ENCODE assay signal across 8 cellular contexts in the genomic region with DNA sequence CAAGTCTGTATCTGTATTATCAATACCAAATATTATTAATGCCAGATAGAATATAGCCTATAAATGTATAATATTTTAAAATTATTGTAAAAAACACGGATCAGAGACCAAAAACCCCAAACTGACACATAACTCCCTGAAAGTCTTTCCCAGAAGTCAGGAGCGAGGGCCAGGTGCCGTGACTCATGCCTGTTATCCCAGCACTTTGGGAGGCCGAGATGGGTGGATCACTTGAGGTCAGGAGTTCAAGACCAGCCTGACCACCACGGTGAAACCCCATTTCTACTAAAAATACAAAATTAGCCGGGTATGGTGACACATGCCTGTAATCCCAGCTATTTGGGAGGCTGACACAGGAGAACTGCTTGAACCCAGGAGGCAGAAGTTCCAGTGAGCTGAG. TPM values are rescaled to one million over a fixed set of nuclear protein-coding genes. Genes with fewer than 3 reads are reported as not detected.
A peak's percentile ranks its signal among the peaks of the same experiment; 100 is the strongest.
DNase-seq lines count a peak whose midpoint lies in the region; ATAC-seq and TF ChIP-seq lines count a peak whose summit lies in the region.
"Not testable (repeated sequence)": the region's sequence is repeated elsewhere in the genome, so short reads cannot be mapped to it uniquely, and the experiment has no call there.

No MANE protein-coding gene starts in this region.

- POLR2A ChIA-PET in AG04450 (lab: Yijun Ruan, JAX) = interaction anchor here (0.6 to 1.2 kb wide), 3 partner anchors 27 to 39 kb away, joined by 3 to 6 read pairs (median 3); partner anchors contain the start of genes ADAM17 and YWHAQ
- POLR2A ChIA-PET in IMR-90 (lab: Charles Lee; ENCODE audit: unreplicated experiment) = interaction anchor here (0.6 kb wide), 1 partner anchor 17 kb away, joined by 4 read pairs; no protein-coding TSS in a partner anchor
- POLR2A ChIA-PET in activated naive CD8-positive, alpha-beta T cell treated with anti-CD3 and anti-CD28 coated beads, Interleukin-2, amount 10 ng/mL, durations not matched to agents 7 days and 5 days (lab: Charles Lee) = interaction anchor here (0.9 kb wide), 1 partner anchor 35 kb away, joined by 3 read pairs; no protein-coding TSS in a partner anchor

- not testable (repeated sequence) for TF ChIP-seq RAD21 in IMR-90 (IDR thresholded peaks at IDR 0.05; ENCODE audit: low read length)

- H2AK5ac ChIP-seq in IMR-90 (ENCODE audit: low read depth, low read length) = not testable (repeated sequence)

- not testable (repeated sequence) for H3K9me3 ChIP-seq in AG04450 (ENCODE audit: control insufficient read depth, insufficient read depth, low read length); cardiac muscle cell (ENCODE audit: low read depth)
- H3K9me3 ChIP-seq in IMR-90 (ENCODE audit: control insufficient read depth, insufficient read depth, low read length) (peaks cover 12% of the 10 kb centered on the region), stomach (peaks cover 11 to 18% (median 16%) of the 10 kb centered on the region in 4 donors)

- H3K23ac ChIP-seq in IMR-90 (ENCODE audit: low read depth, low read length) = not testable (repeated sequence)

- not testable (repeated sequence) for H3K4ac ChIP-seq in IMR-90 (ENCODE audit: low read depth, low read length)

- not testable (repeated sequence) for BruUV-seq in IMR-90 (replicated peaks; lab: Mats Ljungman, UMichigan)

- H4K8ac ChIP-seq in IMR-90 (ENCODE audit: low read depth in 2 of 2, low read length in 2 of 2) = not testable (repeated sequence)

- not testable (repeated sequence) for H3K9ac ChIP-seq in IMR-90 (ENCODE audit: low read depth, low read length)

- H3K4me3 Mint-ChIP-seq in T-helper 2 cell treated with Interferon-gamma antibody and Interleukin-4, amounts not matched to agents 5 μg/mL and 100 μg/mL, for 36 hours; activated naive CD8-positive, alpha-beta T cell treated with anti-CD3 and anti-CD28 coated beads, Interleukin-2, amount 10 ng/mL, durations not matched to agents 7 days and 5 days: not testable (repeated sequence)

- CTCF ChIA-PET in AG04450 (lab: Charles Lee) = interaction anchor here (0.7 to 1.0 kb wide), 3 partner anchors 39 to 218 kb away, joined by 3 to 5 read pairs (median 3); no protein-coding TSS in a partner anchor
- CTCF ChIA-PET in IMR-90 (lab: Yijun Ruan, JAX) = interaction anchor here (0.6 kb wide), 2 partner anchors 53 to 389 kb away, joined by 3 to 4 read pairs; no protein-coding TSS in a partner anchor

- not testable (repeated sequence) for H2AFZ ChIP-seq in IMR-90 (replicated peaks; ENCODE audit: low read length, poor library complexity)

- TF ChIP-seq POLR2A in IMR-90 (IDR thresholded peaks at IDR 0.05; ENCODE audit: low read depth, low read length); stomach (IDR thresholded peaks at IDR 0.05): not testable (repeated sequence)

- not testable (repeated sequence) for H3K18ac ChIP-seq in IMR-90 (ENCODE audit: low read depth, low read length)

- not testable (repeated sequence) for H3K4me3 ChIP-seq in AG04450 (ENCODE audit: low read depth, low read length); IMR-90 (ENCODE audit: insufficient read depth, low read depth, low read length); cardiac fibroblast (replicated peaks in 1 of 2; ENCODE audit: low read depth in 2 of 2, low read length in 2 of 2); cardiac muscle cell; stomach

- H3K79me1 ChIP-seq in IMR-90 (ENCODE audit: low read depth in 1 of 2, low read length in 2 of 2) = peaks cover 24 to 68% of the 10 kb centered on the region in 2 experiments

- ATAC-seq in IMR-90 (ENCODE audit: low read depth); activated naive CD8-positive, alpha-beta T cell treated with anti-CD3 and anti-CD28 coated beads, Interleukin-2, amount 10 ng/mL, durations not matched to agents 7 days and 5 days (ENCODE audit: low read depth): not testable (repeated sequence)
- ATAC-seq in omental fat pad (ENCODE audit: low FRiP score) = peak; percentile 22

- TF ChIP-seq CTCF in AG04450 (IDR thresholded peaks at IDR 0.05; ENCODE audit: low read depth, low read length); IMR-90 (conservative IDR thresholded peaks at IDR 0.05; ENCODE audit: low read depth, low read length); cardiac fibroblast (IDR thresholded peaks at IDR 0.05; ENCODE audit: low read depth, low read length); cardiac muscle cell (IDR thresholded peaks at IDR 0.05; ENCODE audit: low read depth, low read length); omental fat pad (IDR thresholded peaks at IDR 0.05); stomach (IDR thresholded peaks at IDR 0.05): not testable (repeated sequence)

- H4K91ac ChIP-seq in IMR-90 (ENCODE audit: insufficient read depth, low read depth, low read length) = not testable (repeated sequence)

- peaks cover 19% of the 10 kb centered on the region for H3K9me3 Mint-ChIP-seq in T-helper 2 cell treated with Interferon-gamma antibody and Interleukin-4, amounts not matched to agents 5 μg/mL and 100 μg/mL, for 36 hours
- H3K9me3 Mint-ChIP-seq in activated naive CD8-positive, alpha-beta T cell treated with anti-CD3 and anti-CD28 coated beads, Interleukin-2, amount 10 ng/mL, durations not matched to agents 7 days and 5 days = peaks cover 17% of the 10 kb centered on the region

- H3K27ac ChIP-seq in AG04450 (ENCODE audit: low read depth, low read length) (peak overlapping the region; percentile 59), cardiac muscle cell (peak overlapping the region; percentile 61), stomach (peak overlapping the region in 3 of 5 donors; percentile 4 to 65 (median 35))
- not testable (repeated sequence) for H3K27ac ChIP-seq in IMR-90 (ENCODE audit: insufficient read depth, low read length)

- H3K36me3 ChIP-seq in IMR-90 (ENCODE audit: control insufficient read depth, insufficient read depth, low read length) (peaks cover 20% of the 10 kb centered on the region), cardiac muscle cell (peaks cover 15% of the 10 kb centered on the region), stomach (peaks cover 4 to 45% (median 34%) of the 10 kb centered on the region in 4 donors)

- WGBS in IMR-90 (ENCODE audit: extremely low coverage in 2 of 2, insufficient read length in 1 of 2), 2 experiments = no CpG with 5 or more reads among the region's 6 CpGs
- 62 to 76% (median 72%) methylated on average over 6 of the region's 6 CpGs for WGBS in stomach, 5 donors

- not testable (repeated sequence) for H3K14ac ChIP-seq in IMR-90 (replicated peaks; ENCODE audit: low read depth, low read length)

- H4K5ac ChIP-seq in IMR-90 (ENCODE audit: low read depth, low read length) = not testable (repeated sequence)

- H3K4me1 ChIP-seq in IMR-90 (ENCODE audit: control insufficient read depth, insufficient read depth, low read length) (peaks cover 13% of the 10 kb centered on the region), cardiac muscle cell (ENCODE audit: low read depth) (peaks cover 20% of the 10 kb centered on the region), stomach (peaks cover 8 to 47% (median 29%) of the 10 kb centered on the region in 4 donors)

- not testable (repeated sequence) for H2AK9ac ChIP-seq in IMR-90 (replicated peaks; ENCODE audit: low read depth, low read length, poor library complexity)

- peaks cover 53% of the 10 kb centered on the region for H3K4me1 Mint-ChIP-seq in T-helper 2 cell treated with Interferon-gamma antibody and Interleukin-4, amounts not matched to agents 5 μg/mL and 100 μg/mL, for 36 hours (ENCODE audit: low read depth)
- peaks cover 40% of the 10 kb centered on the region for H3K4me1 Mint-ChIP-seq in activated naive CD8-positive, alpha-beta T cell treated with anti-CD3 and anti-CD28 coated beads, Interleukin-2, amount 10 ng/mL, durations not matched to agents 7 days and 5 days

- not testable (repeated sequence) for H3K56ac ChIP-seq in IMR-90 (ENCODE audit: extremely low read depth, insufficient read depth, low read length)

- TF ChIP-seq EP300 in stomach (IDR thresholded peaks at IDR 0.05) = not testable (repeated sequence)

- peaks cover 50% of the 10 kb centered on the region for H3K36me3 Mint-ChIP-seq in T-helper 2 cell treated with Interferon-gamma antibody and Interleukin-4, amounts not matched to agents 5 μg/mL and 100 μg/mL, for 36 hours (ENCODE audit: low read depth)
- H3K36me3 Mint-ChIP-seq in activated naive CD8-positive, alpha-beta T cell treated with anti-CD3 and anti-CD28 coated beads, Interleukin-2, amount 10 ng/mL, durations not matched to agents 7 days and 5 days = peaks cover 52% of the 10 kb centered on the region

- not testable (repeated sequence) for DNase-seq in AG04450 (ENCODE audit: low read depth, low spot score); T-helper 2 cell treated with Interferon-gamma antibody and Interleukin-4, amounts not matched to agents 5 μg/mL and 100 μg/mL, for 36 hours (ENCODE audit: low spot score); activated naive CD8-positive, alpha-beta T cell treated with anti-CD3 and anti-CD28 coated beads, Interleukin-2, amount 10 ng/mL, durations not matched to agents 7 days and 5 days; omental fat pad (ENCODE audit: low spot score); stomach
- DNase-seq in IMR-90 = peak; percentile 39
- peak; percentile 33 to 60 for DNase-seq in cardiac fibroblast (ENCODE audit: low read depth in 2 of 2)
- DNase-seq in cardiac muscle cell (ENCODE audit: low read depth in 1 of 2, low spot score in 1 of 2) = peak in 1 of 2 donors; percentile 39

- H3K27me3 ChIP-seq in AG04450 (ENCODE audit: control insufficient read depth, insufficient read depth, low read length); IMR-90 (ENCODE audit: control insufficient read depth, insufficient read depth, low read length); cardiac muscle cell; stomach: not testable (repeated sequence)

- not testable (repeated sequence) for H2BK5ac ChIP-seq in IMR-90 (ENCODE audit: low read depth, low read length, poor library complexity, severe bottlenecking)

- in situ Hi-C loops in IMR-90 (cut with MboI; ENCODE audit: low sequenced_read_pairs) = not testable (repeated sequence)

- dilution Hi-C loops in IMR-90 (cut with HindIII; ENCODE audit: low sequenced_read_pairs, unreplicated experiment) = not testable (repeated sequence)

- not testable (repeated sequence) for H3K4me2 ChIP-seq in IMR-90 (ENCODE audit: low read depth, low read length)

- H3K9me1 ChIP-seq in IMR-90 (ENCODE audit: insufficient read depth, low read length) = peaks cover 22% of the 10 kb centered on the region

- not testable (repeated sequence) for H2BK20ac ChIP-seq in IMR-90 (ENCODE audit: low read depth, low read length)

- peaks cover 85% of the 10 kb centered on the region for H4K20me1 ChIP-seq in IMR-90 (ENCODE audit: insufficient read depth, low read length)

- H3K27ac Mint-ChIP-seq in T-helper 2 cell treated with Interferon-gamma antibody and Interleukin-4, amounts not matched to agents 5 μg/mL and 100 μg/mL, for 36 hours = peak overlapping the region; percentile 67
- peak overlapping the region; percentile 12 for H3K27ac Mint-ChIP-seq in activated naive CD8-positive, alpha-beta T cell treated with anti-CD3 and anti-CD28 coated beads, Interleukin-2, amount 10 ng/mL, durations not matched to agents 7 days and 5 days

- not testable (repeated sequence) for H2BK15ac ChIP-seq in IMR-90 (ENCODE audit: low read depth, low read length)

- intact Hi-C loops in IMR-90 (cut with micrococcal nuclease); stomach (cut with DNase I; ENCODE audit: low total_unique reads): not testable (repeated sequence)

- H3K27me3 Mint-ChIP-seq in T-helper 2 cell treated with Interferon-gamma antibody and Interleukin-4, amounts not matched to agents 5 μg/mL and 100 μg/mL, for 36 hours (ENCODE audit: low read depth); activated naive CD8-positive, alpha-beta T cell treated with anti-CD3 and anti-CD28 coated beads, Interleukin-2, amount 10 ng/mL, durations not matched to agents 7 days and 5 days: not testable (repeated sequence)

- H2BK120ac ChIP-seq in IMR-90 (ENCODE audit: low read depth, low read length) = not testable (repeated sequence)

RNA-seq across cellular contexts. Expression of gene YWHAQ, which starts 35.5 kb away (rescaled TPM):
- 509 and 624 TPM in 2 replicates for polyA plus RNA-seq in AG04450 (2011; rRNA removed)
- 272 and 412 TPM in 2 replicates for polyA minus RNA-seq in AG04450 (2011; rRNA and poly(A)+ RNA removed)
- 196 and 249 TPM in 2 replicates for total RNA-seq in IMR-90 (2012; rRNA removed)
- 217 and 255 TPM in 2 replicates for polyA plus RNA-seq in IMR-90 (2012; rRNA removed)
- polyA plus RNA-seq in IMR-90 (2012; cell fraction: cytosol; rRNA removed) = 73.8 and 128 TPM in 2 replicates
- 40.5 and 94.4 TPM in 2 replicates for polyA plus RNA-seq in IMR-90 (2012; cell fraction: nucleus; rRNA removed; ENCODE audit: low replicate concordance)
- 100 to 1,000 TPM; 191 to 216 TPM for total RNA-seq in activated naive CD8-positive, alpha-beta T cell treated with anti-CD3 and anti-CD28 coated beads, Interleukin-2, amount 10 ng/mL, durations not matched to agents 7 days and 5 days
- total RNA-seq in cardiac muscle cell = 240 and 317 TPM in 2 replicates
- polyA plus RNA-seq in cardiac muscle cell = 439 and 455 TPM in 2 replicates
- 100 to 1,000 TPM; 160 to 222 (median 168) TPM for total RNA-seq in omental fat pad
- 100 to 1,000 TPM; 104 to 226 (median 147) TPM for total RNA-seq in stomach
- 100 to 1,000 TPM; 123 to 213 (median 209) TPM for polyA plus RNA-seq in stomach

RNA-seq across cellular contexts. Expression of gene ADAM17, which starts 39.6 kb away (rescaled TPM):
- 12.6 and 14.0 TPM in 2 replicates for polyA plus RNA-seq in AG04450 (2011; rRNA removed)
- polyA minus RNA-seq in AG04450 (2011; rRNA and poly(A)+ RNA removed) = 15.4 and 22.2 TPM in 2 replicates
- total RNA-seq in IMR-90 (2012; rRNA removed) = 34.4 and 46.4 TPM in 2 replicates
- polyA plus RNA-seq in IMR-90 (2012; rRNA removed) = 8.8 and 9.6 TPM in 2 replicates
- polyA plus RNA-seq in IMR-90 (2012; cell fraction: cytosol; rRNA removed) = 3.3 and 3.7 TPM in 2 replicates
- polyA plus RNA-seq in IMR-90 (2012; cell fraction: nucleus; rRNA removed; ENCODE audit: low replicate concordance) = 6.7 and 21.4 TPM in 2 replicates
- 10 to 100 TPM; 24.7 to 25.3 TPM for total RNA-seq in activated naive CD8-positive, alpha-beta T cell treated with anti-CD3 and anti-CD28 coated beads, Interleukin-2, amount 10 ng/mL, durations not matched to agents 7 days and 5 days
- total RNA-seq in cardiac muscle cell = 29.3 and 32.0 TPM in 2 replicates
- 23.9 and 38.0 TPM in 2 replicates for polyA plus RNA-seq in cardiac muscle cell
- 10 to 100 TPM; 25.1 to 73.1 (median 44.1) TPM for total RNA-seq in omental fat pad
- total RNA-seq in stomach = 10 to 100 TPM; 11.7 to 46.1 (median 24.1) TPM
- polyA plus RNA-seq in stomach = 1 to 10 TPM; 4.0 to 5.7 (median 5.5) TPM
